In genomic region chr12:130712346-130713065, GRCh38 we compare ENCODE assay signal across 21 cellular contexts. TPM values are rescaled to one million over a fixed set of nuclear protein-coding genes. Genes with fewer than 3 reads are reported as not detected.
DNase-seq lines count a peak whose midpoint lies in the region; ATAC-seq, FAIRE-seq and TF ChIP-seq lines count a peak whose summit lies in the region.
"Had no signal": no experiment of that assay in that cellular context is flagged by ENCODE, and none has a peak within 500 bp of the region (broad histone marks: within the 10 kb centered on the region; RNA-seq: fewer than 3 reads in every experiment).

No MANE protein-coding gene starts in this region.

- H2BK5ac ChIP-seq in H1 (ENCODE audit: low read depth, low read length): no peak overlapping the region

- peaks cover under 1 to 1% of the 10 kb centered on the region in 2 experiments; a peak in 1 of 4 replicates for H3K9me3 ChIP-seq in H1 (ENCODE audit: insufficient read depth in 2 of 2, low read depth in 1 of 2, low read length in 1 of 2)

- no peak for TF ChIP-seq EP300 in H1 (IDR thresholded peaks at IDR 0.05; ENCODE audit: borderline replicate concordance in 1 of 2, low read depth in 2 of 2, low read length in 2 of 2)

- H3K27me3 ChIP-seq in H1 (replicated peaks in 1 of 4; ENCODE audit: control insufficient read depth in 3 of 4, extremely low read depth in 1 of 4, insufficient read depth in 3 of 4, low read length in 3 of 4): peaks cover 31 to 53% (median 49%) of the 10 kb centered on the region in 4 experiments

- no peak overlapping the region for H4K91ac ChIP-seq in H1 (replicated peaks; ENCODE audit: insufficient read length, low read length)

- no peak overlapping the region for H3K18ac ChIP-seq in H1 (ENCODE audit: extremely low read depth, low read length)

- H3K27me3 Mint-ChIP-seq in activated naive CD8-positive, alpha-beta T cell: peaks cover 14% of the 10 kb centered on the region
- H3K27me3 Mint-ChIP-seq in activated naive CD8-positive, alpha-beta T cell treated with anti-CD3 and anti-CD28 coated beads, Interleukin-2, amount 50 U/mL, for 24 hours: peaks cover 52% of the 10 kb centered on the region
- peaks cover 52% of the 10 kb centered on the region for H3K27me3 Mint-ChIP-seq in nephron progenitor cell (ENCODE audit: low read depth, poor library complexity)

- peaks cover 21% of the 10 kb centered on the region for H3K23me2 ChIP-seq in H1 (ENCODE audit: low read depth, low read length)

- no peak for ATAC-seq in activated naive CD8-positive, alpha-beta T cell treated with anti-CD3 and anti-CD28 coated beads, Interleukin-2, amount 50 U/mL, for 24 hours
- no peak for ATAC-seq in HG03095 (IDR thresholded peaks at IDR 0.05; ENCODE audit: unreplicated experiment)
- ATAC-seq: GM23338 had no signal

- no peak overlapping the region for H3K27ac Mint-ChIP-seq in activated naive CD8-positive, alpha-beta T cell
- H3K27ac Mint-ChIP-seq in activated naive CD8-positive, alpha-beta T cell treated with anti-CD3 and anti-CD28 coated beads, Interleukin-2, amount 50 U/mL, for 24 hours: no peak overlapping the region
- no peak overlapping the region for H3K27ac Mint-ChIP-seq in nephron progenitor cell
- H3K27ac Mint-ChIP-seq: GM23338 had no signal

- peaks cover 4% of the 10 kb centered on the region in 2 experiments for H4K20me1 ChIP-seq in H1 (replicated peaks in 1 of 2; ENCODE audit: control insufficient read depth in 1 of 2, insufficient read depth in 2 of 2, low read length in 2 of 2)

- no peak overlapping the region for H3K23ac ChIP-seq in H1 (ENCODE audit: insufficient read length)

- H3K56ac ChIP-seq in H1 (replicated peaks; ENCODE audit: insufficient read length, low read depth, low read length): no peak overlapping the region

- FAIRE-seq in H1 (lab: Jason Lieb, UNC): no peak
- FAIRE-seq: GM18507 had no signal

- no peak overlapping the region for H3K27ac ChIP-seq in H1 (ENCODE audit: low read depth, low read length)
- H3K27ac ChIP-seq: C4-2B, KMS-11 had no signal

- no peak overlapping the region for H2BK20ac ChIP-seq in H1 (ENCODE audit: low read length)

- H3K9ac ChIP-seq in H1 (replicated peaks in 1 of 4; ENCODE audit: extremely low read depth in 1 of 4, low read depth in 3 of 4, low read length in 3 of 4): no peak overlapping the region
- H3K9ac ChIP-seq: KMS-11 had no signal

- TF ChIP-seq RAD21 in H1 (IDR thresholded peaks at IDR 0.05 in 1 of 2, conservative IDR thresholded peaks at IDR 0.05 in 1 of 2; ENCODE audit: low read depth in 2 of 2, low read length in 2 of 2): no peak

- CTCF ChIA-PET in H1 (lab: Charles Lee; ENCODE audit: partially characterized antibody): no interaction called here

- peak overlapping the region; percentile 30 for H3K4me3 Mint-ChIP-seq in activated naive CD8-positive, alpha-beta T cell
- no peak overlapping the region for H3K4me3 Mint-ChIP-seq in activated naive CD8-positive, alpha-beta T cell treated with anti-CD3 and anti-CD28 coated beads, Interleukin-2, amount 50 U/mL, for 24 hours
- peak overlapping the region; percentile 8 for H3K4me3 Mint-ChIP-seq in nephron progenitor cell
- H3K4me3 Mint-ChIP-seq: GM23338 had no signal

- peak overlapping the region; percentile 53; the same call in 1 of the 2 replicates for H2AK5ac ChIP-seq in H1 (ENCODE audit: low read depth, low read length)

- DNase-seq in activated naive CD8-positive, alpha-beta T cell treated with anti-CD3 and anti-CD28 coated beads, Interleukin-2, amount 50 U/mL, for 24 hours: no peak
- DNase-seq in H1 (ENCODE audit: low read depth in 1 of 2, low spot score in 2 of 2) (no peak), nephron progenitor cell (no peak), KG1 (lab: John Stamatoyannopoulos, UW) (no peak)
- no peak for DNase-seq in stimulated activated CD4-positive, alpha-beta T cell treated with anti-CD3 and anti-CD28 coated beads, Interleukin-4, amount 100 ng/mL, for 24 hours
- DNase-seq: 8988T; Calu3; CD8-positive, alpha-beta memory T cell; HCEC 1CT; MV-4-11; NCI-H1105 treated with DMSO at 0.1 percent for 48 hours; NCI-H1694; NCI-H2081; NCI-H446 had no signal

- no peaks in the 10 kb centered on the region for H3K9me3 Mint-ChIP-seq in activated naive CD8-positive, alpha-beta T cell (ENCODE audit: low read depth)
- H3K9me3 Mint-ChIP-seq in activated naive CD8-positive, alpha-beta T cell treated with anti-CD3 and anti-CD28 coated beads, Interleukin-2, amount 50 U/mL, for 24 hours: no peaks in the 10 kb centered on the region
- no peaks in the 10 kb centered on the region for H3K9me3 Mint-ChIP-seq in nephron progenitor cell

- POLR2A ChIA-PET in H1 (lab: Charles Lee; ENCODE audit: partially characterized antibody): no interaction called here

- no peak for TF ChIP-seq POLR2A in H1 (IDR thresholded peaks at IDR 0.05; ENCODE audit: control extremely low read depth in 1 of 2, low read depth in 2 of 2, low read length in 2 of 2)

- WGBS in H1 (ENCODE audit: extremely low coverage in 1 of 2, insufficient coverage in 1 of 2, insufficient read length in 1 of 2, insufficient replicate concordance in 2 of 2, low coverage in 1 of 2, low lambda C conversion rate in 2 of 2, missing lambda C conversion rate in 1 of 2), 2 experiments: 78% methylated on average over 20 of the region's 20 CpGs; no CpG with 5 or more reads in 1 of the 2 experiments

- peaks cover 16% of the 10 kb centered on the region for H3K4me1 Mint-ChIP-seq in activated naive CD8-positive, alpha-beta T cell (ENCODE audit: low read depth)
- H3K4me1 Mint-ChIP-seq in activated naive CD8-positive, alpha-beta T cell treated with anti-CD3 and anti-CD28 coated beads, Interleukin-2, amount 50 U/mL, for 24 hours: peaks cover 5% of the 10 kb centered on the region
- H3K4me1 Mint-ChIP-seq in nephron progenitor cell: peaks cover 46% of the 10 kb centered on the region

- H3K14ac ChIP-seq in H1 (ENCODE audit: insufficient read length): no peak overlapping the region

- no peak overlapping the region for H2AFZ ChIP-seq in H1 (ENCODE audit: low read length)
- H2AFZ ChIP-seq: GM23338 had no signal

- H3K79me1 ChIP-seq in H1 (ENCODE audit: low read depth, low read length): no peaks in the 10 kb centered on the region

- H3K4me3 ChIP-seq in H1 (ENCODE audit: extremely low read depth in 1 of 4, insufficient read depth in 2 of 4, low read depth in 3 of 4, low read length in 4 of 4): no peak overlapping the region
- H3K4me3 ChIP-seq: GM23338 had no signal

- H3K36me3 ChIP-seq in H1 (ENCODE audit: control insufficient read depth in 2 of 4, insufficient read depth in 4 of 4, low read length in 3 of 4): no peaks in the 10 kb centered on the region

- H3K4ac ChIP-seq in H1 (replicated peaks; ENCODE audit: insufficient read length, low read depth, low read length): no peak overlapping the region

- no peak overlapping the region; a peak in 1 of 4 replicates for H3K4me2 ChIP-seq in H1 (ENCODE audit: insufficient read depth in 1 of 2, low read depth in 2 of 2, low read length in 2 of 2)
- H3K4me2 ChIP-seq: GM23338, KMS-11 had no signal

- H3K79me2 ChIP-seq in H1 (ENCODE audit: control insufficient read depth in 1 of 2, insufficient read depth in 2 of 2, low read length in 2 of 2): no peaks in the 10 kb centered on the region

- TF ChIP-seq CTCF in H1 (IDR thresholded peaks at IDR 0.05; ENCODE audit: control extremely low read depth in 1 of 3, insufficient read depth in 1 of 3, low read depth in 1 of 3, low read length in 3 of 3): no peak
- no peak for TF ChIP-seq CTCF in nephron progenitor cell (IDR thresholded peaks at IDR 0.05)

- no peak overlapping the region for H2BK15ac ChIP-seq in H1 (ENCODE audit: low read length)

- peaks cover 4 to 18% (median 11%) of the 10 kb centered on the region in 4 experiments for H3K4me1 ChIP-seq in H1 (replicated peaks in 1 of 4; ENCODE audit: control insufficient read depth in 3 of 4, insufficient read depth in 4 of 4, low read length in 3 of 4)

- H2BK12ac ChIP-seq in H1 (ENCODE audit: low read depth, low read length): no peak overlapping the region

- no peak overlapping the region for H2BK120ac ChIP-seq in H1 (replicated peaks; ENCODE audit: low read depth, low read length)

- no peak overlapping the region for H4K8ac ChIP-seq in H1 (ENCODE audit: extremely low read depth, insufficient read depth, low read length)

- H4K5ac ChIP-seq in H1 (ENCODE audit: insufficient read length, low read depth, low read length): no peak overlapping the region

- no peaks in the 10 kb centered on the region for H3K36me3 Mint-ChIP-seq in activated naive CD8-positive, alpha-beta T cell
- no peaks in the 10 kb centered on the region for H3K36me3 Mint-ChIP-seq in activated naive CD8-positive, alpha-beta T cell treated with anti-CD3 and anti-CD28 coated beads, Interleukin-2, amount 50 U/mL, for 24 hours (ENCODE audit: low read depth)
- no peaks in the 10 kb centered on the region for H3K36me3 Mint-ChIP-seq in nephron progenitor cell (ENCODE audit: low read depth)
- H3K36me3 Mint-ChIP-seq: CD8-positive, alpha-beta memory T cell had no signal

TF ChIP-seq in H1, 55 proteins besides CTCF, POLR2A, EP300 and RAD21:
- TF ChIP-seq BRCA1 (IDR thresholded peaks at IDR 0.05; ENCODE audit: low read depth, low read length): no peak
- TF ChIP-seq CBX5 (IDR thresholded peaks at IDR 0.05; ENCODE audit: low read depth, low read length): no peak
- TF ChIP-seq CREB1 (IDR thresholded peaks at IDR 0.05): no peak
- TF ChIP-seq TEAD4 (IDR thresholded peaks at IDR 0.05; ENCODE audit: low read depth, low read length): no peak
- TF ChIP-seq KDM5A (IDR thresholded peaks at IDR 0.05; ENCODE audit: low read length): no peak
- TF ChIP-seq ATF3 (IDR thresholded peaks at IDR 0.05; ENCODE audit: insufficient read depth, low read depth, low read length): no peak
- TF ChIP-seq FOSL1 (IDR thresholded peaks at IDR 0.05; ENCODE audit: insufficient read depth, low read depth, low read length): no peak
- no peak for TF ChIP-seq HDAC2 (IDR thresholded peaks at IDR 0.05; ENCODE audit: borderline replicate concordance in 1 of 2, low read depth in 2 of 2, low read length in 2 of 2)
- TF ChIP-seq EZH2 (IDR thresholded peaks at IDR 0.05; ENCODE audit: low read depth, low read length, severe bottlenecking): no peak

RNA-seq across cellular contexts. Expression of gene RIMBP2, which starts 3.6 kb away (rescaled TPM):
- total RNA-seq in H1 (2021; fragmentation: NEBNext Ultra II Directional; extraction: Animal tissue kit (Norgen Biotek cat#: 25700)): 0.31 and 0.65 TPM in 2 replicates
- 0.18 and 0.52 TPM in 2 replicates for polyA plus RNA-seq in H1 (2011; rRNA removed)
- polyA plus RNA-seq in H1 (2011; cell fraction: cytosol; rRNA removed): 0.43 TPM
- 0.73 TPM for polyA plus RNA-seq in H1 (2011; cell fraction: nucleus; rRNA removed)
- 0.08 to 0.66 TPM (median 0.31 TPM) in 4 replicates for polyA plus RNA-seq in H1 (2012, experiment 1 of 2)
- polyA plus RNA-seq in H1 (2012, experiment 2 of 2): not detected
- polyA plus RNA-seq in H1 (2013, experiment 1 of 2): 0.59 TPM
- 0.48 TPM for polyA plus RNA-seq in H1 (2013, experiment 2 of 2)
- polyA minus RNA-seq in H1 (2011; rRNA and poly(A)+ RNA removed): 0.17 and 0.60 TPM in 2 replicates
- not detected for polyA minus RNA-seq in H1 (2011; cell fraction: cytosol; rRNA and poly(A)+ RNA removed)
- 0.90 TPM for polyA minus RNA-seq in H1 (2011; cell fraction: nucleus; rRNA and poly(A)+ RNA removed)
- total RNA-seq: CD8-positive, alpha-beta memory T cell; OCI-LY7 had no signal
- polyA plus RNA-seq: CD8-positive, alpha-beta memory T cell had no signal
